ENCODE assay signal across 8 cellular contexts in the genomic region with DNA sequence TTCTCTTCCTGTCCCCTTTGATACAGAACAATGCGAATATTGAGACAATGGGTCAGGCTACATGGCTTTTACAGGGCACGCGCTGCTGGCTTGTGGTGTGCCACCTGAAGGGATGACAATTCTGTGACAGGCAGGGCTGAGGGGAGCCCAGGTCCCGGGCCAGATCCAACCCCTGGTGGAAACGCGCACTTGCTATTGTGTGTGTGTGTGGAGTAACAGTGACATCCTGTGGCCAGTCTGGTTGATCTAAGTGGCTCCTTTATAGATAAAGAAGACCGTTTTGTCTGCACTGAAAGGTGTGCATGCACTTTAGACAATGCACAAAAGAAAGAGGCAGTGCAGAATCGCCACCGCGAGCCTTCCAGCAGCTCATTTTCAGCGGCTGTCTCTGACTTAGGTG.
DNase-seq lines count a peak whose midpoint lies in the region; ATAC-seq, FAIRE-seq and TF ChIP-seq lines count a peak whose summit lies in the region.

No MANE protein-coding gene starts in this region.

- TF ChIP-seq RAD21 in SK-N-SH (IDR thresholded peaks at IDR 0.05; ENCODE audit: low read length): peak; percentile 60

- 57% methylated on average over 11 of the region's 11 CpGs for WGBS in SK-N-SH (ENCODE audit: low lambda C conversion rate)

- FAIRE-seq in kidney (lab: Jason Lieb, UNC): no peak

- no peak overlapping the region for H3K4me2 ChIP-seq in SK-N-SH

- H4K20me1 ChIP-seq in SK-N-SH (ENCODE audit: insufficient read depth): no peaks in the 10 kb centered on the region

- CTCF ChIA-PET in HEK293 (lab: Yijun Ruan, JAX): interaction anchor here (0.5 to 6.3 kb wide), 10 partner anchors 8 to 1348 kb away, joined by 3 to 54 read pairs (median 4); no protein-coding TSS in a partner anchor
- CTCF ChIA-PET in SK-N-SH (lab: Yijun Ruan, JAX): interaction anchor here (0.6 to 4.7 kb wide), 5 partner anchors 9 to 249 kb away, joined by 3 to 21 read pairs (median 3); no protein-coding TSS in a partner anchor

- H3K27ac ChIP-seq in HEK293 (ENCODE audit: extremely low read depth, low read depth, low read length) (no peak overlapping the region), SK-N-SH (ENCODE audit: low read depth in 2 of 2, low read length in 1 of 2) (no peak overlapping the region), kidney (ENCODE audit: low read depth in 2 of 2, low read length in 2 of 2) (no peak overlapping the region)

- no peak for TF ChIP-seq EP300 in SK-N-SH (IDR thresholded peaks at IDR 0.05; ENCODE audit: borderline replicate concordance in 1 of 2, low read depth in 1 of 2, low read length in 1 of 2)

- H3F3A ChIP-seq in SK-N-SH (replicated peaks; ENCODE audit: insufficient read depth): peaks cover 4% of the 10 kb centered on the region

- DNase-seq in COLO668 (lab: John Stamatoyannopoulos, UW; ENCODE audit: unreplicated experiment): peak; percentile 46
- DNase-seq in SK-N-SH: peak; percentile 28
- no peak for DNase-seq in kidney
- no peak for DNase-seq in NOMO-1 (lab: John Stamatoyannopoulos, UW; ENCODE audit: unreplicated experiment in 2 of 2)
- no peak for DNase-seq in A172 (ENCODE audit: low spot score)

- intact Hi-C loops in kidney (cut with DNase I): no loop called here

- H3K4me1 ChIP-seq in HEK293 (ENCODE audit: control insufficient read depth, insufficient read depth, low read length): no peaks in the 10 kb centered on the region
- no peaks in the 10 kb centered on the region for H3K4me1 ChIP-seq in SK-N-SH (ENCODE audit: control insufficient read depth in 1 of 2, insufficient read depth in 2 of 2, low read depth in 1 of 2, low read length in 1 of 2)
- no peaks in the 10 kb centered on the region for H3K4me1 ChIP-seq in kidney (ENCODE audit: control insufficient read depth in 1 of 2, insufficient read depth in 1 of 2, low read depth in 1 of 2, low read length in 2 of 2)

- no peak for ATAC-seq in HG03135 (IDR thresholded peaks at IDR 0.05; ENCODE audit: unreplicated experiment)
- ATAC-seq in HG02759 (IDR thresholded peaks at IDR 0.05; ENCODE audit: unreplicated experiment): no peak

- H3K9me3 ChIP-seq in HEK293 (ENCODE audit: control insufficient read depth, insufficient read depth, low read depth, low read length) (no peaks in the 10 kb centered on the region), SK-N-SH (no peaks in the 10 kb centered on the region), kidney (ENCODE audit: control insufficient read depth in 1 of 2, low read length in 2 of 2) (no peaks in the 10 kb centered on the region)

- H3K9me2 ChIP-seq in SK-N-SH: no peaks in the 10 kb centered on the region

- H3K4me3 ChIP-seq in HEK293 (ENCODE audit: low read depth, low read length) (no peak overlapping the region), SK-N-SH (ENCODE audit: low read depth in 2 of 2, low read length in 1 of 2) (no peak overlapping the region), kidney (ENCODE audit: low read length in 2 of 2) (no peak overlapping the region)

- no peak overlapping the region for H2AFZ ChIP-seq in SK-N-SH (ENCODE audit: low read depth)

- H3K36me3 ChIP-seq in HEK293 (ENCODE audit: control insufficient read depth in 2 of 2, insufficient read depth in 1 of 2, low read length in 2 of 2) (no peaks in the 10 kb centered on the region; a peak in 1 of 3 replicates), SK-N-SH (replicated peaks in 1 of 2; ENCODE audit: control insufficient read depth in 1 of 2, insufficient read depth in 2 of 2, low read length in 1 of 2) (no peaks in the 10 kb centered on the region), kidney (ENCODE audit: control insufficient read depth in 1 of 2, insufficient read depth in 2 of 2, low read length in 2 of 2) (no peaks in the 10 kb centered on the region)

- H3K79me2 ChIP-seq in SK-N-SH (ENCODE audit: insufficient read depth): no peaks in the 10 kb centered on the region

- H3K9ac ChIP-seq in SK-N-SH (no peak overlapping the region), kidney (ENCODE audit: low read length in 2 of 2) (no peak overlapping the region)

- POLR2A ChIA-PET in HEK293 (lab: Yijun Ruan, JAX) (no interaction called here), SK-N-SH (lab: Yijun Ruan, JAX) (no interaction called here)

- H3K27me3 ChIP-seq in SK-N-SH (ENCODE audit: insufficient read depth): peaks cover 3% of the 10 kb centered on the region; the same call in 1 of the 2 replicates

- TF ChIP-seq CTCF in HEK293 (tag by site-specific recombination; IDR thresholded peaks at IDR 0.05) (peak; percentile 68), SK-N-SH (IDR thresholded peaks at IDR 0.05) (no peak), kidney (IDR thresholded peaks at IDR 0.05; ENCODE audit: borderline replicate concordance, extremely low read depth, insufficient read depth) (peak; percentile 37)

TF ChIP-seq in HEK293, 187 proteins besides CTCF, POLR2A, EP300 and RAD21 (continues in another document):
- TF ChIP-seq ZNF654 (tag by site-specific recombination; IDR thresholded peaks at IDR 0.05; ENCODE audit: low read depth): peak; percentile 32
- TF ChIP-seq, protein P1, sequence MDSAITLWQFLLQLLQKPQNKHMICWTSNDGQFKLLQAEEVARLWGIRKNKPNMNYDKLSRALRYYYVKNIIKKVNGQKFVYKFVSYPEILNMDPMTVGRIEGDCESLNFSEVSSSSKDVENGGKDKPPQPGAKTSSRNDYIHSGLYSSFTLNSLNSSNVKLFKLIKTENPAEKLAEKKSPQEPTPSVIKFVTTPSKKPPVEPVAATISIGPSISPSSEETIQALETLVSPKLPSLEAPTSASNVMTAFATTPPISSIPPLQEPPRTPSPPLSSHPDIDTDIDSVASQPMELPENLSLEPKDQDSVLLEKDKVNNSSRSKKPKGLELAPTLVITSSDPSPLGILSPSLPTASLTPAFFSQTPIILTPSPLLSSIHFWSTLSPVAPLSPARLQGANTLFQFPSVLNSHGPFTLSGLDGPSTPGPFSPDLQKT (IDR thresholded peaks at IDR 0.05; ENCODE audit: borderline replicate concordance, low read depth, low read length): no peak
- TF ChIP-seq, protein P2, sequence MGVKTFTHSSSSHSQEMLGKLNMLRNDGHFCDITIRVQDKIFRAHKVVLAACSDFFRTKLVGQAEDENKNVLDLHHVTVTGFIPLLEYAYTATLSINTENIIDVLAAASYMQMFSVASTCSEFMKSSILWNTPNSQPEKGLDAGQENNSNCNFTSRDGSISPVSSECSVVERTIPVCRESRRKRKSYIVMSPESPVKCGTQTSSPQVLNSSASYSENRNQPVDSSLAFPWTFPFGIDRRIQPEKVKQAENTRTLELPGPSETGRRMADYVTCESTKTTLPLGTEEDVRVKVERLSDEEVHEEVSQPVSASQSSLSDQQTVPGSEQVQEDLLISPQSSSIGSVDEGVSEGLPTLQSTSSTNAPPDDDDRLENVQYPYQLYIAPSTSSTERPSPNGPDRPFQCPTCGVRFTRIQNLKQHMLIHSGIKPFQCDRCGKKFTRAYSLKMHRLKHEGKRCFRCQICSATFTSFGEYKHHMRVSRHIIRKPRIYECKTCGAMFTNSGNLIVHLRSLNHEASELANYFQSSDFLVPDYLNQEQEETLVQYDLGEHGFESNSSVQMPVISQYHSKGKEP (tag by site-specific recombination; IDR thresholded peaks at IDR 0.05): no peak
- no peak for TF ChIP-seq ZNF560 (tag by site-specific recombination; IDR thresholded peaks at IDR 0.05; ENCODE audit: borderline replicate concordance)
- no peak for TF ChIP-seq EGR2 (tag by site-specific recombination; IDR thresholded peaks at IDR 0.05; ENCODE audit: low read depth)
- TF ChIP-seq ZNF155 (tag by site-specific recombination; IDR thresholded peaks at IDR 0.05): no peak
- no peak for TF ChIP-seq IKZF3 (tag by site-specific recombination; IDR thresholded peaks at IDR 0.05)
- TF ChIP-seq ZNF561 (tag by site-specific recombination; IDR thresholded peaks at IDR 0.05; ENCODE audit: borderline replicate concordance): no peak
- TF ChIP-seq ZNF660 (tag by site-specific recombination; IDR thresholded peaks at IDR 0.05): no peak
- peak; percentile 58 for TF ChIP-seq ZNF335 (tag by site-specific recombination; conservative IDR thresholded peaks at IDR 0.05)

TF ChIP-seq in SK-N-SH, 30 proteins besides CTCF, POLR2A, EP300 and RAD21:
- TF ChIP-seq SMC3 (IDR thresholded peaks at IDR 0.05; ENCODE audit: low read depth, low read length): peak; percentile 27; the same call in 1 of the 2 replicates
- TF ChIP-seq TEAD4 (IDR thresholded peaks at IDR 0.05; ENCODE audit: borderline replicate concordance, insufficient read depth): no peak

Comparison
In these comparisons a context has a peak if more than half of its experiments do, and no peak if none do; other contexts are left out.
1. DNase-seq: peak in COLO668 (single experiment) and SK-N-SH (single experiment); none in kidney (single experiment), NOMO-1 (0 of 2) and A172 (single experiment).